Comparison of ENCODE assay signal across 13 cellular contexts in genomic region chr11:20474176-20474950, GRCh38.
DNase-seq lines count a peak whose midpoint lies in the region; ATAC-seq and TF ChIP-seq lines count a peak whose summit lies in the region.
"Had no signal": no experiment of that assay in that cellular context is flagged by ENCODE, and none has a peak within 500 bp of the region (broad histone marks: within the 10 kb centered on the region; RNA-seq: fewer than 3 reads in every experiment).

No MANE protein-coding gene starts in this region.

- 79% methylated on average over 7 of the region's 7 CpGs for WGBS in right cardiac atrium

- H3K4me3 Mint-ChIP-seq in activated B cell treated with CpG ODN at 0.5 μM for 24 hours: no peak overlapping the region
- H3K4me3 Mint-ChIP-seq in stimulated activated naive B cell treated with anti-CD40 and anti-IgM and Interleukin-4, amounts not matched to agents 10 μg/mL and 1 μg/mL and 100 μg/mL, for 72 hours: no peak overlapping the region

- H3K27ac Mint-ChIP-seq in activated B cell treated with CpG ODN at 0.5 μM for 24 hours: peak overlapping the region; percentile 12
- peak overlapping the region; percentile 67 for H3K27ac Mint-ChIP-seq in stimulated activated naive B cell treated with anti-CD40 and anti-IgM and Interleukin-4, amounts not matched to agents 10 μg/mL and 1 μg/mL and 100 μg/mL, for 72 hours

- H3K36me3 Mint-ChIP-seq in activated B cell treated with CpG ODN at 0.5 μM for 24 hours (ENCODE audit: low read depth): peaks cover 35% of the 10 kb centered on the region
- peaks cover 32 to 47% of the 10 kb centered on the region in 2 donors for H3K36me3 Mint-ChIP-seq in stimulated activated naive B cell treated with anti-CD40 and anti-IgM and Interleukin-4, amounts not matched to agents 10 μg/mL and 1 μg/mL and 100 μg/mL, for 72 hours

- no peak for TF ChIP-seq CTCF in activated B cell treated with CpG ODN at 0.5 μM for 24 hours (IDR thresholded peaks at IDR 0.05)

- H3K4me3 ChIP-seq in right cardiac atrium (ENCODE audit: low read length): no peak overlapping the region
- H3K4me3 ChIP-seq: hepatocyte had no signal

- POLR2A ChIA-PET in activated B cell treated with CpG ODN at 0.5 μM for 24 hours (lab: Charles Lee): no interaction called here

- peaks cover 4% of the 10 kb centered on the region for H3K9me3 Mint-ChIP-seq in activated B cell treated with CpG ODN at 0.5 μM for 24 hours
- peaks cover 0 to 7% of the 10 kb centered on the region in 2 donors for H3K9me3 Mint-ChIP-seq in stimulated activated naive B cell treated with anti-CD40 and anti-IgM and Interleukin-4, amounts not matched to agents 10 μg/mL and 1 μg/mL and 100 μg/mL, for 72 hours

- no peaks in the 10 kb centered on the region for H3K4me1 ChIP-seq in right cardiac atrium (ENCODE audit: control insufficient read depth, insufficient read depth, low read length)

- ATAC-seq in activated B cell treated with CpG ODN at 0.5 μM for 24 hours (ENCODE audit: low read depth): no peak
- ATAC-seq in right cardiac atrium: peak; percentile 88 to 97
- ATAC-seq in stimulated activated naive B cell treated with anti-CD40 and anti-IgM and Interleukin-4, amounts not matched to agents 10 μg/mL and 1 μg/mL and 100 μg/mL, for 72 hours (replicated peaks): peak in 1 of 2 donors; percentile 29
- no peak for ATAC-seq in HG03159 (IDR thresholded peaks at IDR 0.05; ENCODE audit: unreplicated experiment)

- H3K27me3 ChIP-seq in right cardiac atrium (ENCODE audit: control insufficient read depth, insufficient read depth): no peaks in the 10 kb centered on the region
- H3K27me3 ChIP-seq: hepatocyte had no signal

- peaks cover 26% of the 10 kb centered on the region for H3K4me1 Mint-ChIP-seq in activated B cell treated with CpG ODN at 0.5 μM for 24 hours
- peaks cover 18 to 35% of the 10 kb centered on the region in 2 donors for H3K4me1 Mint-ChIP-seq in stimulated activated naive B cell treated with anti-CD40 and anti-IgM and Interleukin-4, amounts not matched to agents 10 μg/mL and 1 μg/mL and 100 μg/mL, for 72 hours

- DNase-seq in NCI-H1436 (lab: John Stamatoyannopoulos, UW) (peak; percentile 11), NCI-H1436 treated with DMSO at 0.1 percent for 48 hours (lab: John Stamatoyannopoulos, UW) (no peak), activated B cell treated with CpG ODN at 0.5 μM for 24 hours (no peak), right cardiac atrium (peak in 2 of 3 donors; percentile 26 to 56), ACHN (no peak), NCI-H1694 treated with DMSO at 0.1 percent for 48 hours (lab: John Stamatoyannopoulos, UW) (no peak)
- no peak for DNase-seq in stimulated activated naive B cell treated with anti-CD40 and anti-IgM and Interleukin-4, amounts not matched to agents 10 μg/mL and 1 μg/mL and 100 μg/mL, for 72 hours
- DNase-seq: 8988T; NCI-H1930; SHP77; stimulated activated CD4-positive, alpha-beta T cell treated with anti-CD3 and anti-CD28 coated beads, Interleukin-2, amount 100 ng/mL, for 24 hours had no signal

- no peaks in the 10 kb centered on the region for H3K9me3 ChIP-seq in right cardiac atrium (ENCODE audit: control insufficient read depth, low read length)

- CTCF ChIA-PET in activated B cell treated with CpG ODN at 0.5 μM for 24 hours (lab: Charles Lee): no interaction called here

- intact Hi-C loops in activated B cell treated with CpG ODN at 0.5 μM for 24 hours (cut with micrococcal nuclease): no loop called here
- intact Hi-C loops in right cardiac atrium (cut with DNase I): no loop called here

- H3K27me3 Mint-ChIP-seq in activated B cell treated with CpG ODN at 0.5 μM for 24 hours: no peaks in the 10 kb centered on the region
- H3K27me3 Mint-ChIP-seq in stimulated activated naive B cell treated with anti-CD40 and anti-IgM and Interleukin-4, amounts not matched to agents 10 μg/mL and 1 μg/mL and 100 μg/mL, for 72 hours: no peaks in the 10 kb centered on the region

- in situ Hi-C loops in ACHN (cut with HindIII; ENCODE audit: low pct_ligation_motif_present, low pct_unique_long_range_greater_than_20kb, low sequenced_read_pairs): no loop called here

- H3K27ac ChIP-seq in right cardiac atrium (ENCODE audit: low read length): peak overlapping the region; percentile 82
- H3K27ac ChIP-seq: hepatocyte had no signal

Comparison
In these comparisons a context has a peak if more than half of its experiments do, and no peak if none do; other contexts are left out.
1. DNase-seq: peak in NCI-H1436 (single experiment) and right cardiac atrium (2 of 3); none in NCI-H1436 treated with DMSO at 0.1 percent for 48 hours (single experiment), activated B cell treated with CpG ODN at 0.5 μM for 24 hours (single experiment), stimulated activated naive B cell treated with anti-CD40 and anti-IgM and Interleukin-4, amounts not matched to agents 10 μg/mL and 1 μg/mL and 100 μg/mL, for 72 hours (single experiment), ACHN (single experiment) and NCI-H1694 treated with DMSO at 0.1 percent for 48 hours (single experiment).
2. ATAC-seq: peak in right cardiac atrium (2 of 2); none in activated B cell treated with CpG ODN at 0.5 μM for 24 hours (single experiment) and HG03159 (single experiment).